In genomic region chr10:103890194-103890658, GRCh38 we compare ENCODE assay signal across 9 cellular contexts. TPM values are rescaled to one million over a fixed set of nuclear protein-coding genes. Genes with fewer than 3 reads are reported as not detected.
DNase-seq lines count a peak whose midpoint lies in the region; ATAC-seq and TF ChIP-seq lines count a peak whose summit lies in the region.
"Had no signal": no experiment of that assay in that cellular context is flagged by ENCODE, and none has a peak within 500 bp of the region (broad histone marks: within the 10 kb centered on the region; RNA-seq: fewer than 3 reads in every experiment).

No MANE protein-coding gene starts in this region.

- no peak overlapping the region for H3K4me3 ChIP-seq in colonic mucosa
- no peak overlapping the region for H3K4me3 ChIP-seq in SJCRH30

- no peak overlapping the region for H3K4me3 Mint-ChIP-seq in natural killer cell treated with Interleukin-12 subunit alpha and Interleukin-12 subunit beta and Interleukin-15 and Interleukin-18, amount 100 ng/mL, for 72 hours

- H3K36me3 Mint-ChIP-seq in natural killer cell treated with Interleukin-12 subunit alpha and Interleukin-12 subunit beta and Interleukin-15 and Interleukin-18, amount 100 ng/mL, for 72 hours, result no peaks in the 10 kb centered on the region

- peak overlapping the region; percentile 41 to 80 for H3K9ac ChIP-seq in colonic mucosa (ENCODE audit: low read depth in 2 of 2, low read length in 2 of 2)

- H3K4me1 Mint-ChIP-seq in natural killer cell treated with Interleukin-12 subunit alpha and Interleukin-12 subunit beta and Interleukin-15 and Interleukin-18, amount 100 ng/mL, for 72 hours (ENCODE audit: low read depth in 2 of 2), result peaks cover 19 to 31% of the 10 kb centered on the region in 2 donors

- H3K4me1 ChIP-seq in colonic mucosa, result peaks cover 9% of the 10 kb centered on the region
- H3K4me1 ChIP-seq in SJCRH30, result peaks cover 22% of the 10 kb centered on the region

- H3K9me3 Mint-ChIP-seq in natural killer cell treated with Interleukin-12 subunit alpha and Interleukin-12 subunit beta and Interleukin-15 and Interleukin-18, amount 100 ng/mL, for 72 hours, result no peaks in the 10 kb centered on the region

- H3K27me3 ChIP-seq in colonic mucosa (no peaks in the 10 kb centered on the region), SJCRH30 (no peaks in the 10 kb centered on the region)

- peak; percentile 73 for DNase-seq in DMS153 (lab: John Stamatoyannopoulos, UW)
- peak; percentile 31 for DNase-seq in NCI-H510A (lab: John Stamatoyannopoulos, UW)
- DNase-seq in colonic mucosa, result peak; percentile 86
- no peak for DNase-seq in natural killer cell treated with Interleukin-12 subunit alpha and Interleukin-12 subunit beta and Interleukin-15 and Interleukin-18, amount 100 ng/mL, for 72 hours (ENCODE audit: low spot score)
- DNase-seq in SJCRH30, result no peak
- DNase-seq in putamen (ENCODE audit: low spot score), result no peak
- DNase-seq in posterior vena cava (ENCODE audit: low spot score), result no peak
- DNase-seq: NCI-H524 treated with DMSO at 0.1 percent for 48 hours had no signal

- TF ChIP-seq CTCF in colonic mucosa (IDR thresholded peaks at IDR 0.05), result no peak

- H3K27ac ChIP-seq in colonic mucosa (peak overlapping the region; percentile 73), SJCRH30 (no peak overlapping the region)

- H3K27ac Mint-ChIP-seq in natural killer cell treated with Interleukin-12 subunit alpha and Interleukin-12 subunit beta and Interleukin-15 and Interleukin-18, amount 100 ng/mL, for 72 hours, result peak overlapping the region; percentile 64 to 84

- H3K9me3 ChIP-seq in colonic mucosa (no peaks in the 10 kb centered on the region), SJCRH30 (replicated peaks) (no peaks in the 10 kb centered on the region)

- H3K36me3 ChIP-seq in colonic mucosa, result no peaks in the 10 kb centered on the region
- H3K36me3 ChIP-seq in SJCRH30, result no peaks in the 10 kb centered on the region

- peak in 1 of 2 donors; percentile 38 for ATAC-seq in natural killer cell treated with Interleukin-12 subunit alpha and Interleukin-12 subunit beta and Interleukin-15 and Interleukin-18, amount 100 ng/mL, for 72 hours
- no peak for ATAC-seq in GM18498 (IDR thresholded peaks at IDR 0.05; ENCODE audit: unreplicated experiment)

- H3K27me3 Mint-ChIP-seq in natural killer cell treated with Interleukin-12 subunit alpha and Interleukin-12 subunit beta and Interleukin-15 and Interleukin-18, amount 100 ng/mL, for 72 hours, result no peaks in the 10 kb centered on the region

- intact Hi-C loops in colonic mucosa (cut with DNase I), result no loop called here
- intact Hi-C loops in posterior vena cava (cut with DNase I), result no loop called here

RNA-seq across cellular contexts. Expression of gene STN1, which starts 27.8 kb away (rescaled TPM):
- total RNA-seq in colonic mucosa (10 to 100 TPM; 16.6 to 18.3 TPM), posterior vena cava (10 to 100 TPM; 18.2 to 18.6 TPM)
- total RNA-seq in natural killer cell treated with Interleukin-12 subunit alpha and Interleukin-12 subunit beta and Interleukin-15 and Interleukin-18, amount 100 ng/mL, for 72 hours, result 10 to 100 TPM; 11.4 to 14.5 TPM
- 10.3 and 11.6 TPM in 2 replicates for total RNA-seq in SJCRH30 (2014; rRNA removed; shearing (Covaris generic))

RNA-seq across cellular contexts. Expression of gene SH3PXD2A, which starts 34.9 kb away (rescaled TPM):
- total RNA-seq in colonic mucosa (10 to 100 TPM; 37.5 to 40.8 TPM), posterior vena cava (10 to 100 TPM; 62.6 to 93.6 TPM)
- total RNA-seq in natural killer cell treated with Interleukin-12 subunit alpha and Interleukin-12 subunit beta and Interleukin-15 and Interleukin-18, amount 100 ng/mL, for 72 hours, result 1 to 10 TPM; 3.4 to 7.6 TPM
- total RNA-seq in SJCRH30 (2014; rRNA removed; shearing (Covaris generic)), result 5.4 and 5.5 TPM in 2 replicates

Comparison
In these comparisons a context has a peak if more than half of its experiments do, and no peak if none do; other contexts are left out.
1. DNase-seq: peak in DMS153 (single experiment), NCI-H510A (single experiment) and colonic mucosa (single experiment); none in natural killer cell treated with Interleukin-12 subunit alpha and Interleukin-12 subunit beta and Interleukin-15 and Interleukin-18, amount 100 ng/mL, for 72 hours (single experiment), SJCRH30 (0 of 2), putamen (single experiment) and posterior vena cava (single experiment).